In the genomic region with DNA sequence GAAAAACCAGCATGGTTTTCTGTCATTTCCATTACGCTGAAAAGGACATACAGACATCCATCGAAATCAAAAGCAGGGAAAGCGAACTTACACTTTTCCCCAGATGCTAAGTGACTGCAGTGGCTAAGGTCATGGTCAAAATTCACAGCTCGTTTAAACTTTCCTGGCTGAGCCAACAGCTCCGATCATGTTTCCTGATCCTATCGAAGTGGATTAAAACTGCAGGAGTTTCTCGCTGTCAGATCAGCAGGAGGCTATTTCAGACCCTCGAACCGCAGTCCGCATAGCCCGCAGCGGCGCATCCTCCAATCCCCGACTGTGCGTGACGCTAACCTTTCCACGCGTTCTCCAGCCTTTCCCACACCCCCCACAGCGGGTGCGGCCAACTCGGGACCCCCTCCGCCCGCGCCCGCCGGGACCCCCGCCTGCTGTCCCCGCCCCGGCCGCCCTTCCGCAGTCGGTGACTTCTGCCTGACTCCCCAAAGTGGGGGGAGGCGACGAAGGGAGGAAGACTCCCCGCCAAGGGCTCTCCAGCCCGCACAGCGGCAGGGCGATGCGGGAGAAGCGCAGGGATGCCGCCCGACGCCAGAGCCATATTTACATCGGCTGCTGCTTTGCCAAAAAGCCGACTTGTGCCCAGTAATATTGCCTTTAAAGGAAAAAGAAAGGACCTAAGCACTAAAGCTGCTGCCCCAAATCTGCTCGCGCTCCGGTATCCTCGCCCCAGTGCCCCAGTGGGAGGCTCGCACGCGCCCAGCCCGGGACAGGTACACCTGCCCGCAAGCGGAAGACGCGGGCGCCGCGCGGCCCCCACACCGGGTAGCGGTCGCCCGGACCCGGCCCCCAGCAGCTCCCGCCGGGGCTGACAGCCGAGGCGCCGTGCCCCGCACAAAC, we compare ENCODE assay signal across 8 cellular contexts. TPM values are rescaled to one million over a fixed set of nuclear protein-coding genes. Genes with fewer than 3 reads are reported as not detected.
DNase-seq lines count a peak whose midpoint lies in the region; ATAC-seq and TF ChIP-seq lines count a peak whose summit lies in the region.

No MANE protein-coding gene starts in this region.

- intact Hi-C loops in Right ventricle myocardium inferior (cut with DNase I) (loop anchor here (10.0 kb wide), 2 partner anchors 132 to 388 kb away; a partner anchor contains a TSS), cardiac septum (cut with DNase I) (loop anchor here (10.0 kb wide), 2 partner anchors 98 to 132 kb away; no protein-coding TSS in a partner anchor), right lobe of liver (cut with DNase I) (no loop called here)

- no peak for TF ChIP-seq CTCF in right lobe of liver (IDR thresholded peaks at IDR 0.05)

- H3K27me3 ChIP-seq in right lobe of liver, result no peaks in the 10 kb centered on the region

- peak; percentile 71 for DNase-seq in Right ventricle myocardium inferior (ENCODE audit: missing footprints)
- no peak for DNase-seq in cardiac septum (ENCODE audit: low spot score)
- DNase-seq in UCSD-AML1 (lab: John Stamatoyannopoulos, UW; ENCODE audit: unreplicated experiment), result peak; percentile 41
- peak; percentile 58 to 74 (median 59) for DNase-seq in right lobe of liver
- DNase-seq in stimulated activated CD8-positive, alpha-beta memory T cell treated with anti-CD3 and anti-CD28 coated beads, Interleukin-4, amount 100 ng/mL, for 24 hours (ENCODE audit: low read depth), result peak; percentile 20
- DNase-seq in OCI-M2 (lab: John Stamatoyannopoulos, UW; ENCODE audit: unreplicated experiment), result no peak

- no peaks in the 10 kb centered on the region for H3K9me3 ChIP-seq in right lobe of liver

- no peak for TF ChIP-seq POLR2A in right lobe of liver (IDR thresholded peaks at IDR 0.05)

- ATAC-seq in Right ventricle myocardium inferior, result peak; percentile 33
- ATAC-seq in HG03442 (IDR thresholded peaks at IDR 0.05; ENCODE audit: unreplicated experiment), result peak; percentile 18
- peak; percentile 51 to 59 (median 54) for ATAC-seq in right lobe of liver

- peaks cover 0 to 19% (median 8%) of the 10 kb centered on the region in 4 donors for H3K4me1 ChIP-seq in right lobe of liver

- no peaks in the 10 kb centered on the region for H3K36me3 ChIP-seq in right lobe of liver

- WGBS in right lobe of liver (ENCODE audit: insufficient coverage, low coverage, low lambda C conversion rate, missing lambda C conversion rate), result 0% methylated on average over 10 of the region's 72 CpGs

- peak overlapping the region; percentile 91 for H3K27ac ChIP-seq in cingulate gyrus (ENCODE audit: low read depth, low read length)
- peak overlapping the region; percentile 74 to 93 (median 85) for H3K27ac ChIP-seq in right lobe of liver

- peak overlapping the region; percentile 74 to 93 (median 92) for H3K4me3 ChIP-seq in right lobe of liver

RNA-seq across cellular contexts. Expression of a gene that starts 1.2 kb away (rescaled TPM):
- total RNA-seq in Right ventricle myocardium inferior (14.0 TPM), cardiac septum (20.0 TPM), right lobe of liver (10 to 100 TPM in 5 of 6 experiments, 1 to 10 TPM in 1; 8.1 to 27.6 (median 12.0) TPM)

Comparison
In these comparisons a context has a peak if more than half of its experiments do, and no peak if none do; other contexts are left out.
1. DNase-seq: peak in Right ventricle myocardium inferior (single experiment), UCSD-AML1 (single experiment), right lobe of liver (3 of 3) and stimulated activated CD8-positive, alpha-beta memory T cell treated with anti-CD3 and anti-CD28 coated beads, Interleukin-4, amount 100 ng/mL, for 24 hours (single experiment); none in cardiac septum (single experiment) and OCI-M2 (single experiment).
2. intact Hi-C loops: an anchor here in Right ventricle myocardium inferior (10.0 kb wide) and cardiac septum (10.0 kb wide); none called in right lobe of liver.
3. Peak in every context shown above with its lines, with median percentiles within 50 percentile points of each other: ATAC-seq.